ENCODE assay signal across 8 cellular contexts in genomic region chr19:3275583-3276340, GRCh38. TPM values are rescaled to one million over a fixed set of nuclear protein-coding genes. Genes with fewer than 3 reads are reported as not detected.
DNase-seq lines count a peak whose midpoint lies in the region.

No MANE protein-coding gene starts in this region.

- peak; percentile 98 for DNase-seq in AG08396 (ENCODE audit: low spot score)
- peak; percentile 81 for DNase-seq in H4 (ENCODE audit: low spot score)
- peak; percentile 94 for DNase-seq in NCI-H345 treated with DMSO at 0.1 percent for 48 hours (lab: John Stamatoyannopoulos, UW; ENCODE audit: unreplicated experiment)
- DNase-seq in activated CD4-positive, alpha-beta T cell treated with anti-CD3 and anti-CD28 coated beads for 24 hours (ENCODE audit: low read depth in 2 of 2), result peak; percentile 91
- DNase-seq in cerebellum (ENCODE audit: low spot score), result peak; percentile 81
- peak; percentile 79 for DNase-seq in left kidney (ENCODE audit: low read depth, low spot score)
- DNase-seq in stimulated activated CD4-positive, alpha-beta T cell treated with anti-CD3 and anti-CD28 coated beads, Interleukin-4, amount 100 ng/mL, for 48 hours (ENCODE audit: low read depth in 2 of 2), result peak; percentile 91 to 98
- no peak for DNase-seq in NCI-H510A (lab: John Stamatoyannopoulos, UW)

RNA-seq across cellular contexts. Expression of gene CELF5, which starts 51.3 kb away (rescaled TPM):
- 0.29 and 0.60 TPM in 2 replicates for total RNA-seq in H4 (2014; rRNA removed; shearing (Covaris generic))
- 37.6 TPM for total RNA-seq in cerebellum

Comparison
In these comparisons a context has a peak if more than half of its experiments do, and no peak if none do; other contexts are left out.
1. RNA of gene CELF5, which starts 51.3 kb away (total RNA-seq): 37.6 TPM in cerebellum (single experiment); 0.29 to 0.60 TPM in H4; every median in the first group is over 10 times any median in the second.